Comparison of ENCODE assay signal across 29 cellular contexts in genomic region chr20:17758512-17758911, GRCh38. TPM values are rescaled to one million over a fixed set of nuclear protein-coding genes. Genes with fewer than 3 reads are reported as not detected.
"Had no signal": no experiment of that assay in that cellular context is flagged by ENCODE, and none has a peak within 500 bp of the region (broad histone marks: within the 10 kb centered on the region; RNA-seq: fewer than 3 reads in every experiment).

No MANE protein-coding gene starts in this region.

- H3K27ac Mint-ChIP-seq: mesothelial cell of epicardium had no signal

- H3K36me3 ChIP-seq: esophagus squamous epithelium, gastrocnemius medialis, heart right ventricle, left lung, lower lobe of right lung had no signal

- H3K4me1 ChIP-seq: esophagus squamous epithelium, gastrocnemius medialis, heart right ventricle, left lung had no signal

- H3K27me3 ChIP-seq: esophagus squamous epithelium, gastrocnemius medialis, left lung had no signal

- H3K4me3 Mint-ChIP-seq: mesothelial cell of epicardium had no signal

- DNase-seq: dermis blood vessel endothelial cell; dorsolateral prefrontal cortex; effector CD4-positive, alpha-beta T cell; effector memory CD4-positive, alpha-beta T cell; erythroblast; esophagus squamous epithelium; foreskin fibroblast; foreskin melanocyte; gastrocnemius medialis; glutamatergic neuron; head of caudate nucleus; heart right ventricle; hippocampal formation; left cardiac atrium; left lung; left ventricle myocardium superior; lower lobe of right lung; mesenchymal stem cell; mucosa of descending colon; naive B cell had no signal

- H3K4me3 ChIP-seq: coronary artery, dorsolateral prefrontal cortex, esophagus squamous epithelium, gastrocnemius medialis, heart right ventricle, left lung, lower lobe of right lung, mucosa of descending colon had no signal

- H3K4me1 Mint-ChIP-seq: naive B cell had no signal

RNA-seq across cellular contexts. Expression of gene BANF2, which starts 58.7 kb away (rescaled TPM):
- total RNA-seq: dermis blood vessel endothelial cell, dorsolateral prefrontal cortex, esophagus mucosa, esophagus squamous epithelium, gastrocnemius medialis, glomerular endothelial cell, heart right ventricle, kidney epithelial cell, left cardiac atrium, left lung, left ventricle myocardium superior, lower leg skin, lower lobe of right lung, lung microvascular endothelial cell, mesenteric fat pad, mesothelial cell of epicardium, mucosa of descending colon, myocyte had no signal
